8 cellular contexts compared by ENCODE assay signal in the genomic region with DNA sequence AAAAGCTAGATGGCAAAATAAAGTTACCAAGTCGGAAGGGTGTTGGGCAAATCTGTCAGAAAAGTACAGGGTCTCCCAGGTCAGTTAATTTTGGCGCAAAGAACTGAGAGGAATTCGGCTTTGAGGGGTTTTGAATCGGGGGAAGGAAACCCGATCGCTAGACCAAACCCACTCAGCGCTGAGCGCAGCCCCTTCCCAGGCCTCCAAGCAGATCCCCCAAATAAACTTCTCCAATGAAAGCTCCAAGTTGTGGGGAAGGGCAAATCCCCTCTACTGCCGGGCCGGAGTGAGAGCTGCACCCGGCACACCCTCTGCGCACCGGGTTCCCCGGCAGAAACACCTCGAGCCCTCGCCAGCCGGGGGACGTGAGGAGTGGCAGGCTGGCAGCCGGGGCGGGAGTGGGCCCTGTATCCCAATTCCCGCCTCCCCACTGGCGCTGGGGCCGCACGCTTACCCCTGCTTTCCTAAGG. TPM values are rescaled to one million over a fixed set of nuclear protein-coding genes. Genes with fewer than 3 reads are reported as not detected.
DNase-seq lines count a peak whose midpoint lies in the region; ATAC-seq and TF ChIP-seq lines count a peak whose summit lies in the region.

No MANE protein-coding gene starts in this region.

- CTCF ChIA-PET in PC-9 (lab: Charles Lee): no interaction called here

- TF ChIP-seq CTCF in PC-9 (conservative IDR thresholded peaks at IDR 0.05) (no peak), coronary artery (IDR thresholded peaks at IDR 0.05) (no peak), type B pancreatic cell (conservative IDR thresholded peaks at IDR 0.05) (no peak)

- no peaks in the 10 kb centered on the region for H3K9me3 Mint-ChIP-seq in type B pancreatic cell

- H3K27me3 ChIP-seq in PC-9 (ENCODE audit: insufficient read depth, low read depth): no peaks in the 10 kb centered on the region
- H3K27me3 ChIP-seq in mononuclear cell (ENCODE audit: insufficient read depth, low read length): peaks cover 12% of the 10 kb centered on the region

- no peaks in the 10 kb centered on the region for H3K27me3 Mint-ChIP-seq in type B pancreatic cell

- H3K4me1 Mint-ChIP-seq in type B pancreatic cell (ENCODE audit: unreplicated experiment): peaks cover 26% of the 10 kb centered on the region

- peaks cover 19% of the 10 kb centered on the region for H3K4me1 ChIP-seq in PC-9 (replicated peaks; ENCODE audit: insufficient read depth)
- peaks cover 34% of the 10 kb centered on the region for H3K4me1 ChIP-seq in mononuclear cell (ENCODE audit: insufficient read depth, low read length)

- H3K4me2 ChIP-seq in PC-9: peak overlapping the region; percentile 89

- BruUV-seq in PC-9 (replicated peaks; lab: Mats Ljungman, UMichigan): TSS peak; percentile 39

- no peak overlapping the region for H3K27ac ChIP-seq in PC-9
- no peak overlapping the region for H3K27ac ChIP-seq in coronary artery

- H3K9me3 ChIP-seq in PC-9 (ENCODE audit: insufficient read depth, low read depth) (no peaks in the 10 kb centered on the region), mononuclear cell (ENCODE audit: low read depth, low read length) (no peaks in the 10 kb centered on the region)

- POLR2A ChIA-PET in PC-9 (lab: Charles Lee; ENCODE audit: unreplicated experiment): interaction anchor here (0.7 kb wide), 1 partner anchor 138 kb away, joined by 5 read pairs; no protein-coding TSS in a partner anchor

- no peaks in the 10 kb centered on the region for H3K36me3 ChIP-seq in PC-9 (ENCODE audit: low read depth)

- no peaks in the 10 kb centered on the region for H3K9me2 ChIP-seq in PC-9 (ENCODE audit: insufficient read depth)

- H3F3A ChIP-seq in PC-9 (ENCODE audit: insufficient read depth, low read depth): no peaks in the 10 kb centered on the region

- peak overlapping the region; percentile 60 for H3K27ac Mint-ChIP-seq in type B pancreatic cell

- H3K4me3 ChIP-seq in PC-9 (peak overlapping the region; percentile 93), coronary artery (peak overlapping the region; percentile 86), mononuclear cell (ENCODE audit: low read length) (peak overlapping the region; percentile 52)

- H2AFZ ChIP-seq in PC-9: peak overlapping the region; percentile 98

- peak overlapping the region; percentile 89 for H3K4me3 Mint-ChIP-seq in type B pancreatic cell

- DNase-seq in activated T-cell treated with anti-CD3 and anti-CD28 coated beads for 48 hours (ENCODE audit: low read depth): peak; percentile 19
- no peak for DNase-seq in activated T-cell treated with anti-CD3 and anti-CD28 coated beads, Interleukin-2, amount 50 U/mL, for 48 hours
- DNase-seq in PC-9: no peak
- DNase-seq in coronary artery (ENCODE audit: low spot score): no peak
- DNase-seq in type B pancreatic cell (ENCODE audit: extremely low spot score, unreplicated experiment): no peak
- no peak for DNase-seq in GM03348 (ENCODE audit: low spot score)

- intact Hi-C loops in PC-9 (cut with micrococcal nuclease; ENCODE audit: unreplicated experiment): loop anchor here (5.0 kb wide), 3 partner anchors 87 to 862 kb away; no protein-coding TSS in a partner anchor

- H3K79me2 ChIP-seq in PC-9 (ENCODE audit: low read depth): no peaks in the 10 kb centered on the region

- H3K36me3 Mint-ChIP-seq in type B pancreatic cell: peaks cover 28% of the 10 kb centered on the region

- ATAC-seq in HG03045 (IDR thresholded peaks at IDR 0.05; ENCODE audit: unreplicated experiment): peak; percentile 12

- H4K20me1 ChIP-seq in PC-9 (ENCODE audit: insufficient read depth): no peaks in the 10 kb centered on the region

RNA-seq across cellular contexts. Expression of a gene that starts 0.4 kb away (rescaled TPM):
- total RNA-seq in PC-9 (2021) (9.8 and 14.6 TPM in 2 replicates), mononuclear cell (0.10 TPM), type B pancreatic cell (ENCODE audit: low replicate concordance) (7.4 and 24.8 TPM in 2 replicates)
